ENCODE assay signal across 8 cellular contexts in genomic region chr19:17289489-17289888, GRCh38. TPM values are rescaled to one million over a fixed set of nuclear protein-coding genes. Genes with fewer than 3 reads are reported as not detected.
A peak's percentile ranks its signal among the peaks of the same experiment; 100 is the strongest.
DNase-seq lines count a peak whose midpoint lies in the region; ATAC-seq and TF ChIP-seq lines count a peak whose summit lies in the region.

No MANE protein-coding gene starts in this region.

- no peaks in the 10 kb centered on the region for H3K4me1 ChIP-seq in foreskin keratinocyte

- no peaks in the 10 kb centered on the region for H3K9me3 Mint-ChIP-seq in activated naive CD4-positive, alpha-beta T cell treated with anti-CD3 and anti-CD28 coated beads, Interleukin-2, amount 10 ng/mL, durations not matched to agents 7 days and 5 days

- ATAC-seq in HG03095 (IDR thresholded peaks at IDR 0.05; ENCODE audit: unreplicated experiment) = no peak
- ATAC-seq in HG02970 (IDR thresholded peaks at IDR 0.05; ENCODE audit: low FRiP score, unreplicated experiment) = no peak
- ATAC-seq in foreskin keratinocyte = no peak

- H3K27me3 Mint-ChIP-seq in activated naive CD4-positive, alpha-beta T cell treated with anti-CD3 and anti-CD28 coated beads, Interleukin-2, amount 10 ng/mL, durations not matched to agents 7 days and 5 days = peaks cover 17% of the 10 kb centered on the region

- DNase-seq in G401 (ENCODE audit: low spot score) = peak; percentile 60
- DNase-seq in NAMALWA (ENCODE audit: low spot score) = peak; percentile 78
- DNase-seq in activated naive CD4-positive, alpha-beta T cell treated with anti-CD3 and anti-CD28 coated beads, Interleukin-2, amount 10 ng/mL, durations not matched to agents 7 days and 5 days = peak; percentile 65
- peak in 31 of 51 donors; percentile 3 to 59 (median 26) for DNase-seq in hypothalamus (lab: John Stamatoyannopoulos, UW)
- DNase-seq in stimulated activated CD4-positive, alpha-beta T cell treated with anti-CD3 and anti-CD28 coated beads, Interleukin-2, amount 100 ng/mL, for 48 hours = peak; percentile 49 to 55
- no peak for DNase-seq in foreskin keratinocyte

- H3K27ac Mint-ChIP-seq in activated naive CD4-positive, alpha-beta T cell treated with anti-CD3 and anti-CD28 coated beads, Interleukin-2, amount 10 ng/mL, durations not matched to agents 7 days and 5 days = no peak overlapping the region

- H3K27ac ChIP-seq in foreskin keratinocyte = no peak overlapping the region

- H3K4me1 Mint-ChIP-seq in activated naive CD4-positive, alpha-beta T cell treated with anti-CD3 and anti-CD28 coated beads, Interleukin-2, amount 10 ng/mL, durations not matched to agents 7 days and 5 days = peaks cover 12% of the 10 kb centered on the region

- peaks cover 4% of the 10 kb centered on the region for H3K36me3 Mint-ChIP-seq in activated naive CD4-positive, alpha-beta T cell treated with anti-CD3 and anti-CD28 coated beads, Interleukin-2, amount 10 ng/mL, durations not matched to agents 7 days and 5 days

- H3K4me3 Mint-ChIP-seq in activated naive CD4-positive, alpha-beta T cell treated with anti-CD3 and anti-CD28 coated beads, Interleukin-2, amount 10 ng/mL, durations not matched to agents 7 days and 5 days = no peak overlapping the region

- in situ Hi-C loops in G401 (cut with HindIII; ENCODE audit: low sequenced_read_pairs) = no loop called here

- CTCF ChIA-PET in activated naive CD4-positive, alpha-beta T cell treated with anti-CD3 and anti-CD28 coated beads, Interleukin-2, amount 10 ng/mL, durations not matched to agents 7 days and 5 days (lab: Charles Lee) = no interaction called here

- H3K27me3 ChIP-seq in foreskin keratinocyte = no peaks in the 10 kb centered on the region

- TF ChIP-seq CTCF in foreskin keratinocyte (conservative IDR thresholded peaks at IDR 0.05) = no peak

RNA-seq across cellular contexts. Expression of gene ANKLE1, which starts 7.8 kb away (rescaled TPM):
- total RNA-seq in G401 (2014; rRNA removed; shearing (Covaris generic)) = 0.06 and 1.3 TPM in 2 replicates
- total RNA-seq in foreskin keratinocyte = 2.1 and 2.7 TPM in 2 replicates
- 1.9 and 2.6 TPM in 2 replicates for polyA plus RNA-seq in foreskin keratinocyte

RNA-seq across cellular contexts. Expression of gene ABHD8, which starts 13.7 kb away (rescaled TPM):
- total RNA-seq in G401 (2014; rRNA removed; shearing (Covaris generic)) = 57.6 and 60.6 TPM in 2 replicates
- 12.6 and 16.0 TPM in 2 replicates for total RNA-seq in foreskin keratinocyte
- polyA plus RNA-seq in foreskin keratinocyte = 14.4 and 17.6 TPM in 2 replicates

RNA-seq across cellular contexts. Expression of gene MRPL34, which starts 16.2 kb away (rescaled TPM):
- total RNA-seq in G401 (2014; rRNA removed; shearing (Covaris generic)) = 19.0 and 25.4 TPM in 2 replicates
- 38.8 and 43.6 TPM in 2 replicates for total RNA-seq in foreskin keratinocyte
- polyA plus RNA-seq in foreskin keratinocyte = 99.8 and 114 TPM in 2 replicates

RNA-seq across cellular contexts. Expression of gene DDA1, which starts 19.9 kb away (rescaled TPM):
- total RNA-seq in G401 (2014; rRNA removed; shearing (Covaris generic)) = 15.0 and 28.2 TPM in 2 replicates
- 54.7 and 59.1 TPM in 2 replicates for total RNA-seq in foreskin keratinocyte
- 76.4 and 78.6 TPM in 2 replicates for polyA plus RNA-seq in foreskin keratinocyte

RNA-seq across cellular contexts. Expression of gene BABAM1, which starts 22.2 kb away (rescaled TPM):
- total RNA-seq in G401 (2014; rRNA removed; shearing (Covaris generic)) = 166 and 237 TPM in 2 replicates
- 95.7 and 95.9 TPM in 2 replicates for total RNA-seq in foreskin keratinocyte
- 119 and 122 TPM in 2 replicates for polyA plus RNA-seq in foreskin keratinocyte

Comparison
In these comparisons a context has a peak if more than half of its experiments do, and no peak if none do; other contexts are left out.
1. DNase-seq: peak in G401 (single experiment), NAMALWA (single experiment), activated naive CD4-positive, alpha-beta T cell treated with anti-CD3 and anti-CD28 coated beads, Interleukin-2, amount 10 ng/mL, durations not matched to agents 7 days and 5 days (single experiment), hypothalamus (31 of 51) and stimulated activated CD4-positive, alpha-beta T cell treated with anti-CD3 and anti-CD28 coated beads, Interleukin-2, amount 100 ng/mL, for 48 hours (2 of 2); none in foreskin keratinocyte (0 of 2).